Comparison of ENCODE assay signal across 1 cellular context in the genomic region with DNA sequence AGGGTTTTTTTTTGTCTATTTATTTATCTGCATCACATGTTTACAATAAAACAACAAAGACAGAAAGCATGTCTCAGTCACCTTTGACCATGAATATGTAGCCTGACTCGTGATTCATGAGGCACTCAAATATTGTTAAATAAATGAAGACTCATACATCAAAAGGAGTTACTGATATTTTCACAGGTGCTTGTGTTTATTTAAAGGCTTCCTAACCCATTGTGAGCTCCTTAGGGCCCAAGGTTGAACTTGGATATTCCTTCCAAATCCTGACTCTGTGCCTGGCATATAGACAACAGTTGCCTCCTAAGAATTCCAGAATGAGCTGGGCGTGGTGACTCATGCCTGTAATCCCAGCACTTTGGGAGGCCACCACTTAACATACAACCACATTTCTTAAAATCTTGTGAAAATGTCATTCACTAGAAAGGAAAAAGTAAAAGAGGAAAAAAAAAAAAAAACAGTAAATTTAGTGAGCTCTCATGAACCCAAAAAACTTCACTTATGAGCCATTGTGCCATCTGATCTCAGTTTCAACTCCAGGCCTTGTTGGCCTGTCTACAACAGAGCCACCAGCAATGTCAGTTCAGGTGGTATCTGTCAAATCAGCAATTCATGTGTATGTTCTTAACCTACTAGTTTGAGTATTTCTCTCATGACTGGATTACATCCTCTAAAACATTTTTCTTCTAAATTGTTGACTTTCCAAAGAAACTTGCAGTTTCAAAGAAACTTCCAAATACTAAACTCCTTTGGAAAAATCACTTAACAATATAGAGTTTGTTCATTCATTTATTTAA.
A peak's percentile ranks its signal among the peaks of the same experiment; 100 is the strongest.
TF ChIP-seq lines count a peak whose summit lies in the region.

No MANE protein-coding gene starts in this region.

TF ChIP-seq in IMR-90, 13 proteins besides CTCF, POLR2A, EP300 and RAD21:
- no peak for TF ChIP-seq SMC3 (IDR thresholded peaks at IDR 0.05; ENCODE audit: low read depth, low read length)
- TF ChIP-seq FOS (IDR thresholded peaks at IDR 0.05; ENCODE audit: low read depth, low read length) = 0 out of 2 replicates have a peak, but pooled peaks have one; percentile 16
- TF ChIP-seq CHD1 (IDR thresholded peaks at IDR 0.05; ENCODE audit: low read depth, low read length) = no peak
- no peak for TF ChIP-seq CEBPB (IDR thresholded peaks at IDR 0.05; ENCODE audit: low read depth, low read length)
- no peak for TF ChIP-seq MAZ (IDR thresholded peaks at IDR 0.05; ENCODE audit: borderline replicate concordance, low read depth, low read length)
- TF ChIP-seq RCOR1 (IDR thresholded peaks at IDR 0.05; ENCODE audit: insufficient replicate concordance, low read length) = no peak
- TF ChIP-seq MAFK (IDR thresholded peaks at IDR 0.05; ENCODE audit: low read depth, low read length) = peak; percentile 70
- TF ChIP-seq RFX5 (IDR thresholded peaks at IDR 0.05; ENCODE audit: low read depth, low read length) = no peak
- TF ChIP-seq, protein P1, sequence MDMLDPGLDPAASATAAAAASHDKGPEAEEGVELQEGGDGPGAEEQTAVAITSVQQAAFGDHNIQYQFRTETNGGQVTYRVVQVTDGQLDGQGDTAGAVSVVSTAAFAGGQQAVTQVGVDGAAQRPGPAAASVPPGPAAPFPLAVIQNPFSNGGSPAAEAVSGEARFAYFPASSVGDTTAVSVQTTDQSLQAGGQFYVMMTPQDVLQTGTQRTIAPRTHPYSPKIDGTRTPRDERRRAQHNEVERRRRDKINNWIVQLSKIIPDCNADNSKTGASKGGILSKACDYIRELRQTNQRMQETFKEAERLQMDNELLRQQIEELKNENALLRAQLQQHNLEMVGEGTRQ (IDR thresholded peaks at IDR 0.05; ENCODE audit: low read depth, low read length) = no peak
TF ChIP-seq in IMR-90: peak in this region for 2.
